In genomic region chr22:42073568-42074152, GRCh38 we compare ENCODE assay signal across 9 cellular contexts. TPM values are rescaled to one million over a fixed set of nuclear protein-coding genes. Genes with fewer than 3 reads are reported as not detected.
DNase-seq lines count a peak whose midpoint lies in the region; ATAC-seq lines count a peak whose summit lies in the region.
"Had no signal": no experiment of that assay in that cellular context is flagged by ENCODE, and none has a peak within 500 bp of the region (broad histone marks: within the 10 kb centered on the region; RNA-seq: fewer than 3 reads in every experiment).

No MANE protein-coding gene starts in this region.

- no peaks in the 10 kb centered on the region for H3K9me2 ChIP-seq in GM23248 (ENCODE audit: insufficient read depth)

- peak overlapping the region; percentile 75 for H3K27ac ChIP-seq in GM23248

- no peaks in the 10 kb centered on the region for H3K36me3 ChIP-seq in GM23248 (ENCODE audit: low read depth)

- no peak for ATAC-seq in stimulated activated effector memory CD8-positive, alpha-beta T cell treated with anti-CD3 and anti-CD28 coated beads, Interleukin-12 subunit alpha, Interleukin-12 subunit beta, amount 100 ng/mL, for 72 hours
- ATAC-seq: K562 had no signal

- H3K4me1 Mint-ChIP-seq in activated naive CD8-positive, alpha-beta T cell (ENCODE audit: low read depth), result peaks cover 43% of the 10 kb centered on the region
- peaks cover 38% of the 10 kb centered on the region for H3K4me1 Mint-ChIP-seq in stimulated activated effector memory CD8-positive, alpha-beta T cell treated with anti-CD3 and anti-CD28 coated beads, Interleukin-12 subunit alpha, Interleukin-12 subunit beta, amount 100 ng/mL, for 72 hours

- peak overlapping the region; percentile 50 for H3K27ac Mint-ChIP-seq in activated naive CD8-positive, alpha-beta T cell
- peak overlapping the region; percentile 89 for H3K27ac Mint-ChIP-seq in stimulated activated effector memory CD8-positive, alpha-beta T cell treated with anti-CD3 and anti-CD28 coated beads, Interleukin-12 subunit alpha, Interleukin-12 subunit beta, amount 100 ng/mL, for 72 hours

- H3K79me2 ChIP-seq in GM23248 (ENCODE audit: insufficient read depth), result peaks cover 36% of the 10 kb centered on the region

- H3K4me3 Mint-ChIP-seq in activated naive CD8-positive, alpha-beta T cell, result peak overlapping the region; percentile 65
- H3K4me3 Mint-ChIP-seq in stimulated activated effector memory CD8-positive, alpha-beta T cell treated with anti-CD3 and anti-CD28 coated beads, Interleukin-12 subunit alpha, Interleukin-12 subunit beta, amount 100 ng/mL, for 72 hours, result peak overlapping the region; percentile 59

- H3K9ac ChIP-seq in GM23248, result peak overlapping the region; percentile 99

- peaks cover 30% of the 10 kb centered on the region for H3F3A ChIP-seq in GM23248 (ENCODE audit: insufficient read depth)

- no peaks in the 10 kb centered on the region for H3K27me3 Mint-ChIP-seq in activated naive CD8-positive, alpha-beta T cell

- no peak for DNase-seq in GM23248
- no peak for DNase-seq in stimulated activated effector memory CD8-positive, alpha-beta T cell treated with anti-CD3 and anti-CD28 coated beads, Interleukin-12 subunit alpha, Interleukin-12 subunit beta, amount 100 ng/mL, for 72 hours (ENCODE audit: low spot score in 2 of 2)
- DNase-seq in retina, result no peak
- DNase-seq in SHP77 treated with DMSO at 0.1 percent for 48 hours (lab: John Stamatoyannopoulos, UW), result no peak
- no peak for DNase-seq in amygdala (lab: John Stamatoyannopoulos, UW)
- DNase-seq in activated CD4-positive, alpha-beta T cell treated with anti-CD3 and anti-CD28 coated beads, Interleukin-2, amount 50 U/mL, for 4 hours, result no peak

- H4K20me1 ChIP-seq in GM23248 (ENCODE audit: insufficient read depth), result no peaks in the 10 kb centered on the region

- H3K4me1 ChIP-seq in GM23248 (ENCODE audit: insufficient read depth), result peaks cover 31% of the 10 kb centered on the region

- WGBS in GM23248 (ENCODE audit: low coverage in 1 of 2, low lambda C conversion rate in 2 of 2, missing lambda C conversion rate in 2 of 2), 2 experiments, result 35 to 43% methylated on average over 21 to 26 of the region's 28 CpGs

- no peaks in the 10 kb centered on the region for H3K9me3 Mint-ChIP-seq in activated naive CD8-positive, alpha-beta T cell (ENCODE audit: low read depth)
- H3K9me3 Mint-ChIP-seq in stimulated activated effector memory CD8-positive, alpha-beta T cell treated with anti-CD3 and anti-CD28 coated beads, Interleukin-12 subunit alpha, Interleukin-12 subunit beta, amount 100 ng/mL, for 72 hours, result no peaks in the 10 kb centered on the region

- no peaks in the 10 kb centered on the region for H3K27me3 ChIP-seq in GM23248 (replicated peaks; ENCODE audit: insufficient read depth)

- no peaks in the 10 kb centered on the region for H3K36me3 Mint-ChIP-seq in activated naive CD8-positive, alpha-beta T cell
- peaks cover 7% of the 10 kb centered on the region for H3K36me3 Mint-ChIP-seq in stimulated activated effector memory CD8-positive, alpha-beta T cell treated with anti-CD3 and anti-CD28 coated beads, Interleukin-12 subunit alpha, Interleukin-12 subunit beta, amount 100 ng/mL, for 72 hours

- in situ Hi-C loops in GM23248 (cut with MboI), result no loop called here

- H3K9me3 ChIP-seq in GM23248 (ENCODE audit: low read depth), result no peaks in the 10 kb centered on the region
- no peaks in the 10 kb centered on the region for H3K9me3 ChIP-seq in iPS-18c (ENCODE audit: control insufficient read depth, insufficient read depth, low read length)

- peak overlapping the region; percentile 96 for H3K4me2 ChIP-seq in GM23248 (ENCODE audit: unreplicated experiment)

- H3K4me3 ChIP-seq in GM23248 (peak overlapping the region; percentile 77), iPS-18c (ENCODE audit: insufficient read depth, low read depth, low read length) (peak overlapping the region; percentile 43; the same call in 1 of the 2 replicates)
- H3K4me3 ChIP-seq: K562 had no signal

- H2AFZ ChIP-seq in GM23248, result peak overlapping the region; percentile 79

RNA-seq across cellular contexts. Expression of gene PHETA2, which starts 0.4 kb away (rescaled TPM):
- total RNA-seq in GM23248 (2014; rRNA removed; shearing (Covaris generic)), result 36.7 and 38.6 TPM in 2 replicates
- polyA plus RNA-seq in GM23248 (2016; fragmentation: Nextera tagmentation; extraction: Ambion mirVana), result 29.9 and 33.4 TPM in 2 replicates

RNA-seq across cellular contexts. Expression of gene NAGA, which starts 3.0 kb away (rescaled TPM):
- 40.4 and 41.0 TPM in 2 replicates for total RNA-seq in GM23248 (2014; rRNA removed; shearing (Covaris generic))
- 25.9 and 26.4 TPM in 2 replicates for polyA plus RNA-seq in GM23248 (2016; fragmentation: Nextera tagmentation; extraction: Ambion mirVana)

RNA-seq across cellular contexts. Expression of gene SMDT1, which starts 5.8 kb away (rescaled TPM):
- total RNA-seq in GM23248 (2014; rRNA removed; shearing (Covaris generic)), result 3.5 and 4.7 TPM in 2 replicates
- 73.6 and 77.0 TPM in 2 replicates for polyA plus RNA-seq in GM23248 (2016; fragmentation: Nextera tagmentation; extraction: Ambion mirVana)

RNA-seq across cellular contexts. Expression of gene NDUFA6, which starts 16.9 kb away (rescaled TPM):
- total RNA-seq in GM23248 (2014; rRNA removed; shearing (Covaris generic)), result 56.3 and 63.2 TPM in 2 replicates
- polyA plus RNA-seq in GM23248 (2016; fragmentation: Nextera tagmentation; extraction: Ambion mirVana), result 180 TPM in 2 replicates

RNA-seq across cellular contexts. Expression of gene CYP2D6, which starts 57.0 kb away (rescaled TPM):
- 0.13 TPM in 1 of 2 replicates, not detected in the other for total RNA-seq in GM23248 (2014; rRNA removed; shearing (Covaris generic))
- polyA plus RNA-seq in GM23248 (2016; fragmentation: Nextera tagmentation; extraction: Ambion mirVana), result 0.15 and 0.16 TPM in 2 replicates
